20 cellular contexts compared by ENCODE assay signal in genomic region chr14:93676416-93676958, GRCh38.
"Had no signal": no experiment of that assay in that cellular context is flagged by ENCODE, and none has a peak within 500 bp of the region (broad histone marks: within the 10 kb centered on the region; RNA-seq: fewer than 3 reads in every experiment).

No MANE protein-coding gene starts in this region.

- H3K4me1 ChIP-seq: adrenal gland, breast epithelium, left lung, right atrium auricular region, suprapubic skin, transverse colon, vagina had no signal

- H3K4me3 ChIP-seq: adrenal gland, breast epithelium, left lung, right atrium auricular region, suprapubic skin, transverse colon, vagina had no signal

- H3K36me3 ChIP-seq: adrenal gland, breast epithelium, left lung, right atrium auricular region, suprapubic skin, transverse colon, vagina had no signal

- FAIRE-seq: astrocyte, endometrium, frontal cortex, kidney, TTC549 had no signal

- DNase-seq: activated CD4-positive, alpha-beta T cell treated with anti-CD3 and anti-CD28 coated beads, Interleukin-2, amount 50 U/mL, for 4 hours; activated effector memory CD4-positive, alpha-beta T cell treated with anti-CD3 and anti-CD28 coated beads, Interleukin-2, amount 50 U/mL, for 16 hours; activated T-cell treated with anti-CD3 and anti-CD28 coated beads, Interleukin-2, amount 50 U/mL, for 72 hours; adrenal gland; cerebellar nuclear complex; cortex of kidney; kidney; left lung; nephron progenitor cell; stimulated activated CD4-positive, alpha-beta T cell treated with anti-CD3 and anti-CD28 coated beads, Interleukin-2, amount 100 ng/mL, for 24 hours; transverse colon had no signal

- H3K27me3 ChIP-seq: adrenal gland, breast epithelium, left lung, right atrium auricular region, suprapubic skin, transverse colon, vagina had no signal

- H3K9me3 ChIP-seq: adrenal gland, breast epithelium, left lung, right atrium auricular region, suprapubic skin, transverse colon, vagina had no signal

- H3K27ac ChIP-seq: adrenal gland, breast epithelium, left lung, right atrium auricular region, suprapubic skin, transverse colon, vagina had no signal

- ATAC-seq: activated naive CD4-positive, alpha-beta T cell treated with anti-CD3 and anti-CD28 coated beads, Interleukin-2, amount 50 U/mL, for 72 hours; activated T-cell treated with anti-CD3 and anti-CD28 coated beads, Interleukin-2, amount 50 U/mL, for 72 hours; left lung had no signal
